8 cellular contexts compared by ENCODE assay signal in the genomic region with DNA sequence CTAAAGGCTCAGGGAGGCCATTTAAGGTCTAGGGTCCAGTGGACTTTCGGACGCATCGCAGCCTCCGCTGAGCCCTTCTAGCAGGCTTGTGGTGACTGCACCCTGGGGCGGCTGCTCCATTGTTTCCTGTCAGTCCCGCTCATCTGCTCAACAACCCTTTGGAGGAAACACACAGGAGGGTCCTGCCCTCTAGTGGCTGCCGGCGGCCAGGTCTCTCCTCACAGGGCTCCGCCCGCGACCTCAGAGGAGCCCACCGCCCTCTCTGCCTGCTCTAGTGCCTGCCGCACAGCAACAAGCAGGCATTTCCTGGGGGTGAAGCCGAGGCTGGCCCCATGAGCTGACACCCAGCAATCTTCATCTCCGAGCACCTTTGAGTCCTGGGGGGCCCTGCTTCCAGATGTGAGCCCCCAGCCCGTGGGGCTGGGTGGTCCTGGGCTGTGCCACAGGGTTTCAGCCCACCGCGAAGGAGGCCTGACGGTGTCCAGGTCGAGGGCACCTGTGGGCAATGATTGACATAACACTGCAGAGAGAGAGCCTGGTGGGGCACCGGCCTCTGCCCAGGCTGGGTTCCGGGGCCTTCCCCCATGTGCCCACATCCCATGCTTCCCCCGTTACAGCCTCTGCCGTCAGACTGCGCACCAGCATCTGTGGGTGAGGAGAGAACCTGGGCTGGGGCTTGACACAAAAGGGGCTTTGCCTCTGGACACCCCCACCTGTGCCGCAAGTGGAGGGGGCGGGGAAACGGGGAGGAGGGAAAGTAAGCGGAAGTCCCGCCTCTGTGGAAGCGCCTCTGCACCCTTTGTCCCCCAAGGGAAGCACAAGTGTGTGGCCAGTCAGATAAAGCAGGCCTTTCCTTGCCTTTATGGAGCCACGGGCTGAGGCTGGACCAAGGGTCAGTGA. TPM values are rescaled to one million over a fixed set of nuclear protein-coding genes. Genes with fewer than 3 reads are reported as not detected.
DNase-seq lines count a peak whose midpoint lies in the region; FAIRE-seq and TF ChIP-seq lines count a peak whose summit lies in the region.

No MANE protein-coding gene starts in this region.

- H2BK120ac ChIP-seq in trophoblast cell (ENCODE audit: insufficient read depth, low read length, poor library complexity) = no peak overlapping the region

- no peaks in the 10 kb centered on the region for H3K79me1 ChIP-seq in trophoblast cell (ENCODE audit: low read length)

- H3K4ac ChIP-seq in trophoblast cell (ENCODE audit: low read depth, low read length) = no peak overlapping the region

- H3K36me3 ChIP-seq in cardiac muscle cell = no peaks in the 10 kb centered on the region
- H3K36me3 ChIP-seq in trophoblast cell (ENCODE audit: control insufficient read depth in 1 of 2, insufficient read depth in 2 of 2, low read length in 2 of 2) = no peaks in the 10 kb centered on the region
- H3K36me3 ChIP-seq in tibial nerve = peaks cover 0 to 13% (median 0%) of the 10 kb centered on the region in 3 donors

- H3K4me1 ChIP-seq in cardiac muscle cell (ENCODE audit: low read depth) (no peaks in the 10 kb centered on the region), trophoblast cell (ENCODE audit: control insufficient read depth in 1 of 2, insufficient read depth in 2 of 2, low read length in 2 of 2) (peaks cover 4 to 8% of the 10 kb centered on the region in 2 experiments), tibial nerve (peaks cover 0 to 19% (median 13%) of the 10 kb centered on the region in 4 donors)

- TF ChIP-seq EP300 in tibial nerve (IDR thresholded peaks at IDR 0.05) = no peak

- no peak for TF ChIP-seq POLR2A in tibial nerve (IDR thresholded peaks at IDR 0.05)

- H4K12ac ChIP-seq in trophoblast cell (ENCODE audit: low read depth, low read length) = peak overlapping the region; percentile 33

- H3K18ac ChIP-seq in trophoblast cell (ENCODE audit: low read length) = no peak overlapping the region

- no peak overlapping the region for H3K23ac ChIP-seq in trophoblast cell (ENCODE audit: low read length)

- no peaks in the 10 kb centered on the region for H3K79me2 ChIP-seq in trophoblast cell (ENCODE audit: control insufficient read depth, insufficient read depth, low read length, poor library complexity)

- H3K9ac ChIP-seq in trophoblast cell (ENCODE audit: low read length) = peak overlapping the region; percentile 2

- FAIRE-seq in G401.6 (lab: Jason Lieb, UNC) = peak; percentile 66

- H2BK12ac ChIP-seq in trophoblast cell (ENCODE audit: low read length) = no peak overlapping the region

- H4K91ac ChIP-seq in trophoblast cell (ENCODE audit: low read depth, low read length) = no peak overlapping the region

- H3K27me3 ChIP-seq in cardiac muscle cell = peaks cover 51% of the 10 kb centered on the region
- H3K27me3 ChIP-seq in trophoblast cell (ENCODE audit: insufficient read depth, low read length) = no peaks in the 10 kb centered on the region
- no peaks in the 10 kb centered on the region for H3K27me3 ChIP-seq in tibial nerve

- H2BK5ac ChIP-seq in trophoblast cell (ENCODE audit: low read depth, low read length, poor library complexity) = no peak overlapping the region

- H3K27ac ChIP-seq in cardiac muscle cell (no peak overlapping the region), trophoblast cell (ENCODE audit: low read depth, low read length) (no peak overlapping the region), tibial nerve (peak overlapping the region; percentile 16 to 83 (median 59))

- no peak overlapping the region; the same call in 1 of the 2 replicates for H3K4me3 ChIP-seq in LNCaP clone FGC (ENCODE audit: low read depth, low read length)
- H3K4me3 ChIP-seq in cardiac muscle cell = no peak overlapping the region
- peak overlapping the region; percentile 29 for H3K4me3 ChIP-seq in trophoblast cell (ENCODE audit: low read depth, low read length)
- H3K4me3 ChIP-seq in tibial nerve = peak overlapping the region; percentile 48 to 96 (median 68)

- peak overlapping the region; percentile 5 for H4K8ac ChIP-seq in trophoblast cell (ENCODE audit: low read depth, low read length)

- no peak overlapping the region for H2AK5ac ChIP-seq in trophoblast cell (ENCODE audit: low read length)

- no peak overlapping the region for H2AFZ ChIP-seq in trophoblast cell (ENCODE audit: insufficient read depth, low read length, poor library complexity)

- H3K14ac ChIP-seq in trophoblast cell (ENCODE audit: low read length) = no peak overlapping the region

- DNase-seq in H4 (ENCODE audit: low spot score) (peak; percentile 59), LNCaP clone FGC (ENCODE audit: low read depth) (no peak), SK-N-DZ (ENCODE audit: low spot score) (peak; percentile 84), cardiac muscle cell (ENCODE audit: low read depth in 1 of 2, low spot score in 1 of 2) (peak; percentile 82 to 85), trophoblast cell (peak; percentile 77 to 83), tibial nerve (ENCODE audit: low spot score in 2 of 2) (peak; percentile 72 to 83)
- peak; percentile 89 for DNase-seq in activated naive CD4-positive, alpha-beta T cell treated with anti-CD3 and anti-CD28 coated beads, Interleukin-2, amount 50 U/mL, for 16 hours

- H3K4me2 ChIP-seq in trophoblast cell (ENCODE audit: low read length) = peak overlapping the region; percentile 64

- no CpG with 5 or more reads among the region's 32 CpGs for WGBS in trophoblast cell (ENCODE audit: extremely low coverage, insufficient coverage, insufficient read length)
- 3% methylated on average over 25 to 28 of the region's 32 CpGs for WGBS in tibial nerve, 2 donors

- H3K9me3 ChIP-seq in cardiac muscle cell (ENCODE audit: low read depth) (no peaks in the 10 kb centered on the region), trophoblast cell (ENCODE audit: insufficient read depth, low read depth, low read length) (no peaks in the 10 kb centered on the region), tibial nerve (no peaks in the 10 kb centered on the region)

- TF ChIP-seq CTCF in LNCaP clone FGC (IDR thresholded peaks at IDR 0.05; ENCODE audit: control insufficient read depth, extremely low read depth, insufficient read depth) (peak; percentile 91), cardiac muscle cell (IDR thresholded peaks at IDR 0.05; ENCODE audit: low read depth, low read length) (peak; percentile 96), tibial nerve (IDR thresholded peaks at IDR 0.05) (peak; percentile 93 to 98 (median 96))

RNA-seq across cellular contexts. Expression of a gene that starts 27.0 kb away (rescaled TPM):
- total RNA-seq in H4 (2014; rRNA removed; shearing (Covaris generic)) = 3.5 and 8.0 TPM in 2 replicates
- polyA plus RNA-seq in SK-N-DZ (2014; cell fraction: cytosol; rRNA removed) = 5.9 and 7.5 TPM in 2 replicates
- 4.9 and 5.9 TPM in 2 replicates for polyA plus RNA-seq in SK-N-DZ (2014; cell fraction: nucleus; rRNA removed)
- total RNA-seq in cardiac muscle cell = 3.1 and 6.1 TPM in 2 replicates
- polyA plus RNA-seq in cardiac muscle cell = 3.4 and 4.2 TPM in 2 replicates
- polyA plus RNA-seq in trophoblast cell (2013) = 1.4 and 1.8 TPM in 2 replicates
- total RNA-seq in tibial nerve = 10 to 100 TPM; 15.5 to 31.2 (median 18.2) TPM

RNA-seq across cellular contexts. Expression of a gene that starts 57.3 kb away (rescaled TPM):
- 6.2 and 16.5 TPM in 2 replicates for total RNA-seq in H4 (2014; rRNA removed; shearing (Covaris generic))
- polyA plus RNA-seq in SK-N-DZ (2014; cell fraction: cytosol; rRNA removed) = 6.0 and 9.5 TPM in 2 replicates
- 10.0 and 12.3 TPM in 2 replicates for polyA plus RNA-seq in SK-N-DZ (2014; cell fraction: nucleus; rRNA removed)
- total RNA-seq in cardiac muscle cell (5.4 and 8.1 TPM in 2 replicates), tibial nerve (10 to 100 TPM; 12.0 to 18.6 (median 14.6) TPM)
- polyA plus RNA-seq in cardiac muscle cell = 16.1 and 16.7 TPM in 2 replicates
- 10.1 and 10.5 TPM in 2 replicates for polyA plus RNA-seq in trophoblast cell (2013)

Comparison
In these comparisons a context has a peak if more than half of its experiments do, and no peak if none do; other contexts are left out.
1. H3K4me3 ChIP-seq: peak in trophoblast cell (single experiment) and tibial nerve (4 of 4); none in LNCaP clone FGC (single experiment) and cardiac muscle cell (single experiment).
2. H3K27ac ChIP-seq: peak in tibial nerve (4 of 4); none in cardiac muscle cell (single experiment) and trophoblast cell (single experiment).
3. Peak in every context shown above with its lines, with median percentiles within 50 percentile points of each other: CTCF ChIP-seq.